18 cellular contexts compared by ENCODE assay signal in genomic region chr5:133749331-133749985, GRCh38.
DNase-seq lines count a peak whose midpoint lies in the region; ATAC-seq and TF ChIP-seq lines count a peak whose summit lies in the region.
"Had no signal": no experiment of that assay in that cellular context is flagged by ENCODE, and none has a peak within 500 bp of the region (broad histone marks: within the 10 kb centered on the region; RNA-seq: fewer than 3 reads in every experiment).

No MANE protein-coding gene starts in this region.

- H3K4me3 ChIP-seq in coronary artery = no peak overlapping the region
- H3K4me3 ChIP-seq: SJSA1 had no signal

- peaks cover 4 to 9% of the 10 kb centered on the region in 2 donors for H3K4me1 Mint-ChIP-seq in stimulated activated naive B cell treated with anti-CD40 and anti-IgM and Interleukin-4, amounts not matched to agents 10 μg/mL and 1 μg/mL and 100 μg/mL, for 72 hours

- no peaks in the 10 kb centered on the region for H3K9me3 Mint-ChIP-seq in activated naive CD4-positive, alpha-beta T cell treated with anti-CD3 and anti-CD28 coated beads, Interleukin-2, amount 50 U/mL, for 72 hours
- H3K9me3 Mint-ChIP-seq in stimulated activated naive B cell treated with anti-CD40 and anti-IgM and Interleukin-4, amounts not matched to agents 10 μg/mL and 1 μg/mL and 100 μg/mL, for 72 hours = no peaks in the 10 kb centered on the region

- no peak for TF ChIP-seq CTCF in coronary artery (IDR thresholded peaks at IDR 0.05)

- DNase-seq in activated naive CD4-positive, alpha-beta T cell treated with anti-CD3 and anti-CD28 coated beads, Interleukin-2, amount 50 U/mL, for 72 hours (ENCODE audit: low spot score in 2 of 2) = no peak
- no peak for DNase-seq in activated naive CD4-positive, alpha-beta T cell (lab: John Stamatoyannopoulos, UW)
- DNase-seq in NCI-H82 (lab: John Stamatoyannopoulos, UW) = peak; percentile 68
- DNase-seq in coronary artery (ENCODE audit: low spot score) = peak; percentile 46
- DNase-seq in stimulated activated naive B cell treated with anti-CD40 and anti-IgM and Interleukin-4, amounts not matched to agents 10 μg/mL and 1 μg/mL and 100 μg/mL, for 72 hours = no peak
- DNase-seq in NCI-H1105 treated with DMSO at 0.1 percent for 48 hours (lab: John Stamatoyannopoulos, UW) = no peak
- no peak for DNase-seq in ureter (ENCODE audit: low spot score)
- no peak for DNase-seq in DMS114 treated with DMSO at 0.1 percent for 48 hours (lab: John Stamatoyannopoulos, UW; ENCODE audit: unreplicated experiment)
- DNase-seq: ACHN, AML-193, COR-L47, EL, NCI-H2029, NCI-H2171, NCI-H446, PC-3 had no signal

- peak; percentile 33 to 71 for ATAC-seq in activated naive CD4-positive, alpha-beta T cell treated with anti-CD3 and anti-CD28 coated beads, Interleukin-2, amount 50 U/mL, for 72 hours
- ATAC-seq in stimulated activated naive B cell treated with anti-CD40 and anti-IgM and Interleukin-4, amounts not matched to agents 10 μg/mL and 1 μg/mL and 100 μg/mL, for 72 hours (replicated peaks) = peak; percentile 45 to 72
- ATAC-seq: PC-3 had no signal

- no peak overlapping the region for H3K4me3 Mint-ChIP-seq in stimulated activated naive B cell treated with anti-CD40 and anti-IgM and Interleukin-4, amounts not matched to agents 10 μg/mL and 1 μg/mL and 100 μg/mL, for 72 hours

- H3K27ac ChIP-seq in coronary artery = no peak overlapping the region
- H3K27ac ChIP-seq: RWPE1, SJSA1 had no signal

- no peaks in the 10 kb centered on the region for H3K36me3 Mint-ChIP-seq in activated naive CD4-positive, alpha-beta T cell treated with anti-CD3 and anti-CD28 coated beads, Interleukin-2, amount 50 U/mL, for 72 hours
- no peaks in the 10 kb centered on the region for H3K36me3 Mint-ChIP-seq in stimulated activated naive B cell treated with anti-CD40 and anti-IgM and Interleukin-4, amounts not matched to agents 10 μg/mL and 1 μg/mL and 100 μg/mL, for 72 hours

- H3K27ac Mint-ChIP-seq in activated naive CD4-positive, alpha-beta T cell treated with anti-CD3 and anti-CD28 coated beads, Interleukin-2, amount 50 U/mL, for 72 hours = no peak overlapping the region
- H3K27ac Mint-ChIP-seq in stimulated activated naive B cell treated with anti-CD40 and anti-IgM and Interleukin-4, amounts not matched to agents 10 μg/mL and 1 μg/mL and 100 μg/mL, for 72 hours = no peak overlapping the region

- no peaks in the 10 kb centered on the region for H3K27me3 Mint-ChIP-seq in stimulated activated naive B cell treated with anti-CD40 and anti-IgM and Interleukin-4, amounts not matched to agents 10 μg/mL and 1 μg/mL and 100 μg/mL, for 72 hours

Comparison
In these comparisons a context has a peak if more than half of its experiments do, and no peak if none do; other contexts are left out.
1. DNase-seq: peak in NCI-H82 (single experiment) and coronary artery (single experiment); none in activated naive CD4-positive, alpha-beta T cell treated with anti-CD3 and anti-CD28 coated beads, Interleukin-2, amount 50 U/mL, for 72 hours (0 of 2), activated naive CD4-positive, alpha-beta T cell (0 of 4), stimulated activated naive B cell treated with anti-CD40 and anti-IgM and Interleukin-4, amounts not matched to agents 10 μg/mL and 1 μg/mL and 100 μg/mL, for 72 hours (single experiment), NCI-H1105 treated with DMSO at 0.1 percent for 48 hours (single experiment), ureter (single experiment) and DMS114 treated with DMSO at 0.1 percent for 48 hours (single experiment).